ENCODE assay signal across 22 cellular contexts in genomic region chr4:139481465-139481864, GRCh38. TPM values are rescaled to one million over a fixed set of nuclear protein-coding genes. Genes with fewer than 3 reads are reported as not detected.
A peak's percentile ranks its signal among the peaks of the same experiment; 100 is the strongest.
DNase-seq lines count a peak whose midpoint lies in the region; ATAC-seq, FAIRE-seq and TF ChIP-seq lines count a peak whose summit lies in the region.
"Had no signal": no experiment of that assay in that cellular context is flagged by ENCODE, and none has a peak within 500 bp of the region (broad histone marks: within the 10 kb centered on the region; RNA-seq: fewer than 3 reads in every experiment).

No MANE protein-coding gene starts in this region.

- no peak overlapping the region for H3K4me2 ChIP-seq in HepG2 (ENCODE audit: low read depth, low read length)
- H3K4me2 ChIP-seq: BLaER1 had no signal

- TF ChIP-seq EP300 in HepG2 (IDR thresholded peaks at IDR 0.05; ENCODE audit: low read depth in 2 of 2, low read length in 2 of 2): no peak
- TF ChIP-seq EP300 in HepG2 (CRISPR knock-in tag; IDR thresholded peaks at IDR 0.05; ENCODE audit: borderline replicate concordance): no peak

- H3K27me3 ChIP-seq in liver (ENCODE audit: control insufficient read depth in 4 of 4, insufficient read depth in 4 of 4, low read length in 3 of 4) (no peaks in the 10 kb centered on the region), HepG2 (ENCODE audit: control insufficient read depth in 1 of 2, insufficient read depth in 2 of 2, low read length in 2 of 2) (no peaks in the 10 kb centered on the region), pancreas (no peaks in the 10 kb centered on the region)
- H3K27me3 ChIP-seq: BLaER1 had no signal

- ATAC-seq in HepG2 (no peak), left lobe of liver (peak; percentile 85), pancreas (peak in 3 of 4 donors; percentile 24 to 77 (median 70))
- ATAC-seq: CD8-positive, alpha-beta T cell had no signal

- POLR2A ChIA-PET in HepG2 (lab: Yijun Ruan, JAX): no interaction called here

- no peak overlapping the region for H3K4me3 ChIP-seq in liver (ENCODE audit: low read depth in 1 of 3, low read length in 3 of 3)
- no peak overlapping the region for H3K4me3 ChIP-seq in HepG2 (replicated peaks in 1 of 3; ENCODE audit: insufficient read depth in 1 of 3, low read depth in 2 of 3, low read length in 3 of 3)
- H3K4me3 ChIP-seq in pancreas: no peak overlapping the region
- H3K4me3 ChIP-seq: BLaER1 had no signal

- in situ Hi-C loops in HepG2 (cut with HindIII; ENCODE audit: extremely low pct_ligation_motif_present, low pct_unique_long_range_greater_than_20kb): no loop called here

- BruUV-seq in HepG2 (replicated peaks; lab: Mats Ljungman, UMichigan): no TSS peak

- no peak overlapping the region for H2AFZ ChIP-seq in HepG2 (ENCODE audit: low read length)

- H3K27ac ChIP-seq in liver (ENCODE audit: low read depth in 1 of 2, low read length in 2 of 2): peak overlapping the region in 1 of 2 donors; percentile 47
- no peak overlapping the region for H3K27ac ChIP-seq in HepG2 (ENCODE audit: extremely low read length, insufficient read depth, low read length)
- H3K27ac ChIP-seq in pancreas: no peak overlapping the region
- H3K27ac ChIP-seq: 22Rv1, BLaER1, C4-2B had no signal

- no peaks in the 10 kb centered on the region for H4K20me1 ChIP-seq in HepG2 (ENCODE audit: insufficient read depth, low read length)
- H4K20me1 ChIP-seq: BLaER1 had no signal

- no peak for TF ChIP-seq POLR2A in HepG2 (IDR thresholded peaks at IDR 0.05; ENCODE audit: insufficient read depth in 1 of 2, low read depth in 2 of 2, low read length in 2 of 2)

- H3K9me3 ChIP-seq in liver (ENCODE audit: control insufficient read depth in 4 of 4, low read length in 3 of 4): no peaks in the 10 kb centered on the region
- H3K9me3 ChIP-seq in HepG2 (ENCODE audit: low read length): no peaks in the 10 kb centered on the region
- no peaks in the 10 kb centered on the region for H3K9me3 ChIP-seq in pancreas
- H3K9me3 ChIP-seq: BLaER1 had no signal

- 46% methylated on average over 1 of the region's 1 CpG for WGBS in liver
- 29% methylated on average over 1 of the region's 1 CpG for WGBS in HepG2 (ENCODE audit: low lambda C conversion rate)
- WGBS in pancreas, 2 donors: 36 to 64% methylated on average over 1 of the region's 1 CpG

- FAIRE-seq in HepG2 (lab: Jason Lieb, UNC) (no peak), pancreas (lab: Jason Lieb, UNC) (no peak)
- FAIRE-seq: A204.1, D721Med, GM12891, GM18507 had no signal

- DNase-seq in HepG2 (ENCODE audit: low spot score) (no peak), left lobe of liver (ENCODE audit: low spot score) (peak; percentile 69), pancreas (no peak), H4 (ENCODE audit: low spot score) (no peak), NCI-H82 treated with DMSO at 0.1 percent for 48 hours (lab: John Stamatoyannopoulos, UW; ENCODE audit: unreplicated experiment) (no peak), MV-4-11 (lab: John Stamatoyannopoulos, UW) (no peak)
- DNase-seq: CD4-positive, CD25-positive, alpha-beta regulatory T cell; CD8-positive, alpha-beta T cell; DMS 273 treated with DMSO at 0.1 percent for 48 hours; DMS79 treated with DMSO at 0.1 percent for 48 hours; GF-D8; GOT3; H7; HCEC 1CT had no signal

- no peaks in the 10 kb centered on the region for H3K79me2 ChIP-seq in HepG2 (ENCODE audit: insufficient read depth, low read length)

- TF ChIP-seq CTCF in liver (IDR thresholded peaks at IDR 0.05; ENCODE audit: low read depth, low read length, missing input control) (no peak), HepG2 (CRISPR knock-in tag; IDR thresholded peaks at IDR 0.05) (no peak), pancreas (IDR thresholded peaks at IDR 0.05) (no peak)

- no peak for TF ChIP-seq RAD21 in liver (IDR thresholded peaks at IDR 0.05)
- TF ChIP-seq RAD21 in HepG2 (CRISPR knock-in tag; IDR thresholded peaks at IDR 0.05): no peak

- H3K36me3 ChIP-seq in liver (ENCODE audit: control insufficient read depth in 4 of 4, insufficient read depth in 3 of 4, low read depth in 1 of 4, low read length in 3 of 4) (peaks cover 0 to 2% (median 0%) of the 10 kb centered on the region in 4 donors), HepG2 (replicated peaks in 1 of 2; ENCODE audit: control insufficient read depth in 1 of 2, insufficient read depth in 2 of 2, low read length in 2 of 2) (no peaks in the 10 kb centered on the region), pancreas (no peaks in the 10 kb centered on the region)
- H3K36me3 ChIP-seq: BLaER1 had no signal

- intact Hi-C loops in HepG2 (cut with micrococcal nuclease; ENCODE audit: unreplicated experiment): no loop called here
- intact Hi-C loops in pancreas (cut with DNase I): no loop called here

- no peak overlapping the region for H3K9ac ChIP-seq in liver (ENCODE audit: low read depth in 1 of 2, low read length in 2 of 2)
- H3K9ac ChIP-seq in HepG2 (ENCODE audit: insufficient read depth, low read depth, low read length): no peak overlapping the region
- H3K9ac ChIP-seq: BLaER1 had no signal

- H3K4me1 ChIP-seq in liver (ENCODE audit: control insufficient read depth in 4 of 4, insufficient read depth in 4 of 4, low read length in 3 of 4): peaks cover 5 to 13% (median 9%) of the 10 kb centered on the region in 4 donors
- H3K4me1 ChIP-seq in HepG2 (ENCODE audit: insufficient read depth, low read length): peaks cover 12% of the 10 kb centered on the region; the same call in 1 of the 2 replicates
- H3K4me1 ChIP-seq in pancreas: peaks cover 0 to 2% (median 0%) of the 10 kb centered on the region in 3 donors
- H3K4me1 ChIP-seq: BLaER1 had no signal

- CTCF ChIA-PET in HepG2 (lab: Yijun Ruan, JAX; ENCODE audit: low intra/inter-chr PET ratio, low total read pairs): no interaction called here

TF ChIP-seq in liver, 16 proteins besides CTCF, POLR2A, EP300 and RAD21 (continues in another document):
- TF ChIP-seq HNF4A (conservative IDR thresholded peaks at IDR 0.05) (peak in 1 of 2 donors; percentile 20), RXRA (IDR thresholded peaks at IDR 0.05) (peak; percentile 11 to 59), YY1 (IDR thresholded peaks at IDR 0.05) (peak; percentile 38)

TF ChIP-seq in HepG2, 621 proteins besides CTCF, POLR2A, EP300 and RAD21 (continues in another document):
- no peak for TF ChIP-seq PRPF4 (IDR thresholded peaks at IDR 0.05; ENCODE audit: low read depth, low read length, poor library complexity, severe bottlenecking)
- TF ChIP-seq SP140L (CRISPR knock-in tag; IDR thresholded peaks at IDR 0.05; ENCODE audit: borderline replicate concordance): no peak

RNA-seq across cellular contexts. Expression of gene RAB33B, which starts 27.5 kb away (rescaled TPM):
- total RNA-seq in liver (10 to 100 TPM in 1 of 2 donors, 1 to 10 TPM in 1; 7.2 to 38.9 TPM), HepG2 (2016; rRNA removed; fragmentation: Illumina TruSeq; extraction: Trizol) (8.1 and 8.6 TPM in 2 replicates), left lobe of liver (12.4 TPM), pancreas (1 to 10 TPM; 4.0 to 7.5 (median 4.7) TPM)
- polyA plus RNA-seq in liver (1 to 10 TPM; 7.6 to 9.6 TPM), HepG2 (2011; rRNA removed) (6.3 and 7.6 TPM in 2 replicates), pancreas (1 to 10 TPM; 2.4 to 5.0 TPM)
- total RNA-seq in HepG2 (2016; cell fraction: cytosol; rRNA removed; fragmentation: Illumina TruSeq; extraction: Trizol; ENCODE audit: low read depth): 1.9 TPM in 2 replicates
- 7.8 and 10.1 TPM in 2 replicates for total RNA-seq in HepG2 (2016; cell fraction: insoluble cytoplasmic fraction; rRNA removed; fragmentation: Illumina TruSeq; extraction: Trizol)
- 6.8 and 7.0 TPM in 2 replicates for total RNA-seq in HepG2 (2016; cell fraction: membrane; rRNA removed; fragmentation: Illumina TruSeq; extraction: Trizol)
- total RNA-seq in HepG2 (2016; cell fraction: nucleus; rRNA removed; fragmentation: Illumina TruSeq; extraction: Trizol): 5.2 and 6.3 TPM in 2 replicates
- 4.8 and 5.2 TPM in 2 replicates for polyA plus RNA-seq in HepG2 (2011; cell fraction: cytosol; rRNA removed)
- polyA plus RNA-seq in HepG2 (2011; cell fraction: nucleus; rRNA removed): 4.7 and 4.9 TPM in 2 replicates
- 5.0 and 6.3 TPM in 2 replicates for polyA plus RNA-seq in HepG2 (2012)
- polyA plus RNA-seq in HepG2 (2016; cell fraction: cytosol; fragmentation: Illumina TruSeq; extraction: Trizol; ENCODE audit: low read depth): 0.71 and 0.95 TPM in 2 replicates
- 7.8 and 8.4 TPM in 2 replicates for polyA plus RNA-seq in HepG2 (2016; cell fraction: insoluble cytoplasmic fraction; fragmentation: Illumina TruSeq; extraction: Trizol; ENCODE audit: low read depth)
- 3.5 and 3.7 TPM in 2 replicates for polyA plus RNA-seq in HepG2 (2016; cell fraction: membrane; fragmentation: Illumina TruSeq; extraction: Trizol; ENCODE audit: low read depth)
- 6.9 and 7.7 TPM in 2 replicates for polyA plus RNA-seq in HepG2 (2016; cell fraction: nucleus; fragmentation: Illumina TruSeq; extraction: Trizol; ENCODE audit: insufficient read depth, low read depth)
- 4.0 and 13.6 TPM in 2 replicates for polyA minus RNA-seq in HepG2 (2011; rRNA and poly(A)+ RNA removed; ENCODE audit: low replicate concordance)
- 9.8 TPM in 2 replicates for polyA minus RNA-seq in HepG2 (2011; cell fraction: cytosol; rRNA and poly(A)+ RNA removed)
- polyA minus RNA-seq in HepG2 (2011; cell fraction: nucleus; rRNA and poly(A)+ RNA removed): 9.0 and 9.3 TPM in 2 replicates
- total RNA-seq in H4 (2014; rRNA removed; shearing (Covaris generic)): 4.1 and 5.7 TPM in 2 replicates
